Comparison of ENCODE assay signal across 7 cellular contexts in genomic region chr14:100417466-100417865, GRCh38. TPM values are rescaled to one million over a fixed set of nuclear protein-coding genes. Genes with fewer than 3 reads are reported as not detected.
DNase-seq lines count a peak whose midpoint lies in the region; TF ChIP-seq lines count a peak whose summit lies in the region.

No MANE protein-coding gene starts in this region.

- H3K27ac Mint-ChIP-seq in osteocyte (ENCODE audit: unreplicated experiment), result no peak overlapping the region

- peak; percentile 88 for TF ChIP-seq CTCF in osteocyte (IDR thresholded peaks at IDR 0.05)

- no peak overlapping the region for H3K4me3 Mint-ChIP-seq in osteocyte (ENCODE audit: unreplicated experiment)

- no peaks in the 10 kb centered on the region for H3K9me3 Mint-ChIP-seq in osteocyte (ENCODE audit: unreplicated experiment)

- peaks cover 38% of the 10 kb centered on the region for H3K4me1 Mint-ChIP-seq in osteocyte (ENCODE audit: unreplicated experiment)

- DNase-seq in HT-29 (ENCODE audit: low spot score) (peak; percentile 79), T1000 (lab: John Stamatoyannopoulos, UW) (peak; percentile 67), globus pallidus (ENCODE audit: low spot score) (peak; percentile 74), osteocyte (ENCODE audit: extremely low spot score, unreplicated experiment) (peak; percentile 92), T-helper 2 cell (no peak), NCI-H524 treated with DMSO at 0.1 percent for 48 hours (lab: John Stamatoyannopoulos, UW) (no peak)
- no peak for DNase-seq in activated naive CD4-positive, alpha-beta T cell (lab: John Stamatoyannopoulos, UW)

- no peaks in the 10 kb centered on the region for H3K36me3 Mint-ChIP-seq in osteocyte (ENCODE audit: unreplicated experiment)

- H3K27me3 Mint-ChIP-seq in osteocyte (ENCODE audit: unreplicated experiment), result no peaks in the 10 kb centered on the region

RNA-seq across cellular contexts. Expression of gene WDR25, which starts 41.2 kb away (rescaled TPM):
- total RNA-seq in HT-29 (2014; rRNA removed; shearing (Covaris generic)), result 7.3 and 11.4 TPM in 2 replicates
- 15.5 and 20.0 TPM in 2 replicates for total RNA-seq in osteocyte

Comparison
In these comparisons a context has a peak if more than half of its experiments do, and no peak if none do; other contexts are left out.
1. DNase-seq: peak in HT-29 (single experiment), T1000 (single experiment), globus pallidus (single experiment) and osteocyte (single experiment); none in T-helper 2 cell (0 of 5), NCI-H524 treated with DMSO at 0.1 percent for 48 hours (single experiment) and activated naive CD4-positive, alpha-beta T cell (0 of 4).